In the genomic region with DNA sequence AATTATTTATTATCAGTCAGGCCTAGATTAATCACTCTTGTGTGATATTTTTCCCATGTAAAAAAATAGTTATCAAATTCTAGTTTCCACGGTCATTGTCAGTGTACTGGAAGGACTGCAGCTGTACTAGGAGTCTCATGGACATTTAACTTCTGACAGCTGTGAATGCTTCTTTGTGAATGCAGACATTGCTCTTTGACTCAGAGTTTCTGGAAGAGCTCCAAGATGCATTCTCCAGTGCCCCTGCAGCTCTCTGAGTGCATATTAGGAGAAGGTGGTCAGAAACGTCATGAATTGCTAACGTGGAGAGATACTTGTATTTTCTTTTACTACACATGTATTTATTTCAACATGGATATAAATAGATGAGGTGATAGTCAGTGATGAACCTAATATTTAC, we compare ENCODE assay signal across 17 cellular contexts. TPM values are rescaled to one million over a fixed set of nuclear protein-coding genes. Genes with fewer than 3 reads are reported as not detected.
DNase-seq lines count a peak whose midpoint lies in the region; ATAC-seq, FAIRE-seq and TF ChIP-seq lines count a peak whose summit lies in the region.
"Had no signal": no experiment of that assay in that cellular context is flagged by ENCODE, and none has a peak within 500 bp of the region (broad histone marks: within the 10 kb centered on the region; RNA-seq: fewer than 3 reads in every experiment).

No MANE protein-coding gene starts in this region.

- H3K4me3 Mint-ChIP-seq in GM23338, result no peak overlapping the region
- peak overlapping the region; percentile 30 for H3K4me3 Mint-ChIP-seq in astrocyte (ENCODE audit: unreplicated experiment)
- H3K4me3 Mint-ChIP-seq: activated CD4-positive, alpha-beta memory T cell treated with anti-CD3 and anti-CD28 coated beads, Interleukin-2, amount 10 ng/mL, durations not matched to agents 7 days and 5 days; CD4-positive, CD25-positive, alpha-beta regulatory T cell; dendritic cell treated with granulocyte-macrophage colony-stimulating factor and Interleukin-4, amounts not matched to agents 40 ng/mL and 50 ng/mL, for 4 days; nephron progenitor cell had no signal

- H3K36me3 Mint-ChIP-seq in GM23338 (ENCODE audit: low read depth) (no peaks in the 10 kb centered on the region), astrocyte (ENCODE audit: low read depth, unreplicated experiment) (no peaks in the 10 kb centered on the region)
- H3K36me3 Mint-ChIP-seq: CD4-positive, CD25-positive, alpha-beta regulatory T cell had no signal

- H3K27ac Mint-ChIP-seq in GM23338, result no peak overlapping the region
- H3K27ac Mint-ChIP-seq in astrocyte (ENCODE audit: unreplicated experiment), result peak overlapping the region; percentile 0
- H3K27ac Mint-ChIP-seq: activated CD4-positive, alpha-beta memory T cell treated with anti-CD3 and anti-CD28 coated beads, Interleukin-2, amount 10 ng/mL, durations not matched to agents 7 days and 5 days; CD4-positive, CD25-positive, alpha-beta regulatory T cell; dendritic cell treated with granulocyte-macrophage colony-stimulating factor and Interleukin-4, amounts not matched to agents 40 ng/mL and 50 ng/mL, for 4 days; nephron progenitor cell had no signal

- no peaks in the 10 kb centered on the region for H3F3A ChIP-seq in GM23338 (replicated peaks; ENCODE audit: low read depth)

- H3K79me2 ChIP-seq in GM23338 (replicated peaks; ENCODE audit: insufficient read depth), result no peaks in the 10 kb centered on the region
- H3K79me2 ChIP-seq in astrocyte (ENCODE audit: insufficient read depth, low read length), result no peaks in the 10 kb centered on the region

- H3K4me3 ChIP-seq in GM23338 (no peak overlapping the region), astrocyte (ENCODE audit: insufficient read depth, low read depth, low read length) (no peak overlapping the region)
- H3K4me3 ChIP-seq: lower lobe of right lung had no signal

- TF ChIP-seq CTCF in GM23338 (conservative IDR thresholded peaks at IDR 0.05; ENCODE audit: low read depth in 2 of 2) (no peak), astrocyte (IDR thresholded peaks at IDR 0.05; ENCODE audit: insufficient read depth, low read depth, low read length) (no peak), D721Med (IDR thresholded peaks at IDR 0.05; ENCODE audit: insufficient read depth, missing control alignments) (no peak)

- no peaks in the 10 kb centered on the region for H3K9me3 Mint-ChIP-seq in GM23338
- H3K9me3 Mint-ChIP-seq in astrocyte (ENCODE audit: unreplicated experiment), result no peaks in the 10 kb centered on the region
- H3K9me3 Mint-ChIP-seq: activated CD4-positive, alpha-beta memory T cell treated with anti-CD3 and anti-CD28 coated beads, Interleukin-2, amount 10 ng/mL, durations not matched to agents 7 days and 5 days; dendritic cell treated with granulocyte-macrophage colony-stimulating factor and Interleukin-4, amounts not matched to agents 40 ng/mL and 50 ng/mL, for 4 days; nephron progenitor cell had no signal

- H3K27ac ChIP-seq in GM23338 (ENCODE audit: low read depth) (no peak overlapping the region), astrocyte (ENCODE audit: low read depth, low read length) (no peak overlapping the region)
- H3K27ac ChIP-seq: lower lobe of right lung, VCaP had no signal

- no peaks in the 10 kb centered on the region for H3K27me3 ChIP-seq in GM23338 (ENCODE audit: insufficient read depth)
- H3K27me3 ChIP-seq in astrocyte (ENCODE audit: insufficient read depth, low read length), result no peaks in the 10 kb centered on the region

- no peak overlapping the region for H2AFZ ChIP-seq in GM23338
- no peak overlapping the region for H2AFZ ChIP-seq in astrocyte (ENCODE audit: low read depth, low read length)

- peaks cover 18% of the 10 kb centered on the region for H3K4me1 Mint-ChIP-seq in GM23338
- peaks cover 15% of the 10 kb centered on the region for H3K4me1 Mint-ChIP-seq in astrocyte (ENCODE audit: low read depth, unreplicated experiment)
- H3K4me1 Mint-ChIP-seq: activated CD4-positive, alpha-beta memory T cell treated with anti-CD3 and anti-CD28 coated beads, Interleukin-2, amount 10 ng/mL, durations not matched to agents 7 days and 5 days; CD4-positive, CD25-positive, alpha-beta regulatory T cell; nephron progenitor cell had no signal

- no peak overlapping the region for H3K9ac ChIP-seq in astrocyte (ENCODE audit: low read length)

- H3K36me3 ChIP-seq in GM23338 (ENCODE audit: insufficient read depth) (no peaks in the 10 kb centered on the region), astrocyte (ENCODE audit: insufficient read depth, low read length) (no peaks in the 10 kb centered on the region)
- H3K36me3 ChIP-seq: lower lobe of right lung had no signal

- DNase-seq in GM23338 (ENCODE audit: low spot score) (no peak), NCI-H146 (lab: John Stamatoyannopoulos, UW) (peak; percentile 56), astrocyte (ENCODE audit: low read depth) (peak; percentile 73), left kidney (ENCODE audit: low read depth, low spot score) (peak; percentile 26), SW480 (ENCODE audit: low spot score) (no peak), putamen (ENCODE audit: low spot score) (no peak), D721Med (ENCODE audit: insufficient read length, low spot score) (no peak)
- DNase-seq: activated CD4-positive, alpha-beta memory T cell treated with anti-CD3 and anti-CD28 coated beads, Interleukin-2, amount 10 ng/mL, durations not matched to agents 7 days and 5 days; CD4-positive, CD25-positive, alpha-beta regulatory T cell; EL; KBM-7; lower lobe of right lung; NCI-H1694 treated with DMSO at 0.1 percent for 48 hours; nephron progenitor cell had no signal

- H3K9me2 ChIP-seq in GM23338 (ENCODE audit: insufficient read depth), result no peaks in the 10 kb centered on the region

- ATAC-seq in GM23338, result no peak
- no peak for ATAC-seq in GM18519 (IDR thresholded peaks at IDR 0.05; ENCODE audit: low FRiP score, unreplicated experiment)
- ATAC-seq: lower lobe of right lung had no signal

- H3K4me2 ChIP-seq in GM23338 (0 out of 2 replicates have a peak overlapping the region, but pooled peaks have one; percentile 46), astrocyte (ENCODE audit: low read length) (no peak overlapping the region)

- no peaks in the 10 kb centered on the region for H4K20me1 ChIP-seq in GM23338 (replicated peaks; ENCODE audit: insufficient read depth)
- no peaks in the 10 kb centered on the region for H4K20me1 ChIP-seq in astrocyte (ENCODE audit: insufficient read depth, low read length)

- H3K4me1 ChIP-seq in GM23338 (ENCODE audit: insufficient read depth) (peaks cover 36% of the 10 kb centered on the region), astrocyte (ENCODE audit: insufficient read depth, low read length) (no peaks in the 10 kb centered on the region)
- H3K4me1 ChIP-seq: lower lobe of right lung had no signal

- FAIRE-seq in astrocyte (lab: Jason Lieb, UNC) (no peak), D721Med (lab: Jason Lieb, UNC) (no peak)

- H3K9me3 ChIP-seq in astrocyte (ENCODE audit: insufficient read depth, low read depth, low read length), result no peaks in the 10 kb centered on the region
- H3K9me3 ChIP-seq: lower lobe of right lung had no signal

- H3K27me3 Mint-ChIP-seq in GM23338 (ENCODE audit: insufficient read depth, low read depth, poor library complexity), result no peaks in the 10 kb centered on the region
- H3K27me3 Mint-ChIP-seq in astrocyte (ENCODE audit: low read depth, unreplicated experiment), result no peaks in the 10 kb centered on the region
- H3K27me3 Mint-ChIP-seq: activated CD4-positive, alpha-beta memory T cell treated with anti-CD3 and anti-CD28 coated beads, Interleukin-2, amount 10 ng/mL, durations not matched to agents 7 days and 5 days; CD4-positive, CD25-positive, alpha-beta regulatory T cell; dendritic cell treated with granulocyte-macrophage colony-stimulating factor and Interleukin-4, amounts not matched to agents 40 ng/mL and 50 ng/mL, for 4 days had no signal

TF ChIP-seq in GM23338, 12 proteins besides CTCF, POLR2A, EP300 and RAD21 (continues in another document):
- no peak for TF ChIP-seq ZNF114 (CRISPR knock-in tag; IDR thresholded peaks at IDR 0.05)

RNA-seq across cellular contexts. Expression of a gene that starts 9.7 kb away (rescaled TPM):
- total RNA-seq in GM23338 (2014; rRNA removed; shearing (Covaris generic)), result 1.5 and 1.6 TPM in 2 replicates
- 0.42 and 0.50 TPM in 2 replicates for polyA plus RNA-seq in GM23338 (2016; fragmentation: Nextera tagmentation; extraction: Ambion mirVana)
- 2.0 and 2.1 TPM in 2 replicates for total RNA-seq in astrocyte
- polyA plus RNA-seq: CD4-positive, CD25-positive, alpha-beta regulatory T cell had no signal

Comparison
In these comparisons a context has a peak if more than half of its experiments do, and no peak if none do; other contexts are left out.
1. DNase-seq: peak in NCI-H146 (single experiment), astrocyte (single experiment) and left kidney (single experiment); none in GM23338 (single experiment), SW480 (single experiment), putamen (single experiment) and D721Med (single experiment).